In the genomic region with DNA sequence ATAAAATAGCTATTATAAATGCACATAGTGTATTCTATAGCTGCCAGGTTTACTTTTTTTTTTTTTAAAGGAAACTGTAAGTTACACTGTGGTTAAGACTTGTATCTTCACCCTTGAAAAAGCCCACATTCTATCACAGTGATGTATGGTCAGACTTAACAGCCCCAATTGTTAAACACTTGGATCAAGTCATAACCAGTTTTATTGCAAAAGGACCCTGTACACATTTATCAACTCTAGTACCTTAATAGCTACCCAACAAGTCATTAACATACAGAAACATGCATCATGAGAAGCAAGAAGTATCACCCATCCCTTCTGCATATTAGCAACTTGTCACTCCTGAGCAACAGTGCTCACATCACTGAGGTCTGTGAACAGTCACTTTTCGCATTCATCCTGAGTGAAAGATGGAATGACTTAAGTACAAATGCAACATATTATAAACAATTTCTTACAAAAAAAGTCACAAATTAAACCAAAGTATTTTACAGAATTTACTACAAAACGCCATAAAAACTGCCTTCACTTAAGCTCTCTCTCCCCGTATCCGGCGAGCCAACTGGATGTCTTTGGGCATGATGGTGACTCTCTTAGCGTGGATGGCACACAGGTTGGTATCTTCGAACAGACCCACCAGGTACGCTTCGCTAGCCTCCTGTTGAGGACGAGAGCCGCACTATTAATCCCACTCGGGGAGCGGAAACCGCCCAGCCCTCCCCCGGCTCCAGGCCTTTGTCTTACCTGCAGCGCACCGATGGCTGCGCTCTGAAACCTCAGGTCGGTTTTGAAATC, we compare ENCODE assay signal across 8 cellular contexts. TPM values are rescaled to one million over a fixed set of nuclear protein-coding genes. Genes with fewer than 3 reads are reported as not detected.
DNase-seq lines count a peak whose midpoint lies in the region; ATAC-seq, FAIRE-seq and TF ChIP-seq lines count a peak whose summit lies in the region.
"Not testable (repeated sequence)": the region's sequence is repeated elsewhere in the genome, so short reads cannot be mapped to it uniquely, and the experiment has no call there.

No MANE protein-coding gene starts in this region.

- not testable (repeated sequence) for TF ChIP-seq RAD21 in IMR-90 (IDR thresholded peaks at IDR 0.05; ENCODE audit: low read length)

- H3K23ac ChIP-seq in IMR-90 (ENCODE audit: low read depth, low read length): peak overlapping the region; percentile 58; the same call in 1 of the 2 replicates

- peaks cover 33% of the 10 kb centered on the region for H3K36me3 Mint-ChIP-seq in CD4-positive, CD25-positive, alpha-beta regulatory T cell
- H3K36me3 Mint-ChIP-seq in activated naive CD8-positive, alpha-beta T cell treated with anti-CD3 and anti-CD28 coated beads, Interleukin-2, amount 50 U/mL, for 24 hours (ENCODE audit: low read depth): peaks cover 37% of the 10 kb centered on the region
- H3K36me3 Mint-ChIP-seq in endothelial cell (ENCODE audit: low read depth, unreplicated experiment): peaks cover 31% of the 10 kb centered on the region
- peaks cover 29% of the 10 kb centered on the region for H3K36me3 Mint-ChIP-seq in neural progenitor cell

- POLR2A ChIA-PET in IMR-90 (lab: Charles Lee; ENCODE audit: unreplicated experiment): interaction anchor here (0.7 kb wide), 1 partner anchor 36 kb away, joined by 3 read pairs; no protein-coding TSS in a partner anchor

- dilution Hi-C loops in IMR-90 (cut with HindIII; ENCODE audit: low sequenced_read_pairs, unreplicated experiment): not testable (repeated sequence)

- H3K4me2 ChIP-seq in IMR-90 (ENCODE audit: low read depth, low read length) (peak overlapping the region; percentile 86), neural progenitor cell (peak overlapping the region; percentile 100)

- peak overlapping the region; percentile 3; the same call in 1 of the 2 replicates for H3K4ac ChIP-seq in IMR-90 (ENCODE audit: low read depth, low read length)

- H4K20me1 ChIP-seq in IMR-90 (ENCODE audit: insufficient read depth, low read length) (peaks cover 55% of the 10 kb centered on the region), neural progenitor cell (ENCODE audit: low read depth) (peaks cover 48% of the 10 kb centered on the region)

- H3F3A ChIP-seq in neural progenitor cell (ENCODE audit: low read depth): peaks cover 67% of the 10 kb centered on the region

- not testable (repeated sequence) for H2BK120ac ChIP-seq in IMR-90 (ENCODE audit: low read depth, low read length)

- peaks cover 29% of the 10 kb centered on the region for H3K36me3 ChIP-seq in CD4-positive, CD25-positive, alpha-beta regulatory T cell (ENCODE audit: control insufficient read depth, insufficient read depth, low read length)
- H3K36me3 ChIP-seq in IMR-90 (ENCODE audit: control insufficient read depth, insufficient read depth, low read length) (peaks cover 23% of the 10 kb centered on the region), kidney (ENCODE audit: control insufficient read depth in 1 of 2, insufficient read depth in 2 of 2, low read length in 2 of 2) (peaks cover 14 to 25% of the 10 kb centered on the region in 2 donors), neural progenitor cell (peaks cover 16% of the 10 kb centered on the region), subcutaneous abdominal adipose tissue (ENCODE audit: control insufficient read depth in 5 of 5, insufficient read depth in 5 of 5, low read length in 5 of 5) (peaks cover 13 to 49% (median 41%) of the 10 kb centered on the region in 5 donors)

- intact Hi-C loops in IMR-90 (cut with micrococcal nuclease); kidney (cut with DNase I): not testable (repeated sequence)

- not testable (repeated sequence) for H2BK5ac ChIP-seq in IMR-90 (ENCODE audit: low read depth, low read length, poor library complexity, severe bottlenecking)

- not testable (repeated sequence) for H2AFZ ChIP-seq in IMR-90 (replicated peaks; ENCODE audit: low read length, poor library complexity); neural progenitor cell (replicated peaks)

- not testable (repeated sequence) for ATAC-seq in CD4-positive, CD25-positive, alpha-beta regulatory T cell (ENCODE audit: low read depth in 2 of 2); IMR-90 (ENCODE audit: low read depth); SK-N-SH treated with all-trans-retinoic acid at 6 μM for 48 hours; activated naive CD8-positive, alpha-beta T cell treated with anti-CD3 and anti-CD28 coated beads, Interleukin-2, amount 50 U/mL, for 24 hours

- H4K91ac ChIP-seq in IMR-90 (ENCODE audit: insufficient read depth, low read depth, low read length): 0 out of 2 replicates have a peak overlapping the region, but pooled peaks have one; percentile 5

- peak; percentile 32 for FAIRE-seq in kidney (lab: Jason Lieb, UNC)

- peak overlapping the region; percentile 92 for H3K4me3 ChIP-seq in CD4-positive, CD25-positive, alpha-beta regulatory T cell (ENCODE audit: low read depth, low read length)
- peak overlapping the region; percentile 62 for H3K4me3 ChIP-seq in IMR-90 (ENCODE audit: insufficient read depth, low read depth, low read length)
- H3K4me3 ChIP-seq in kidney (ENCODE audit: low read length in 2 of 2): peak overlapping the region; percentile 86 to 96
- peak overlapping the region; percentile 99 for H3K4me3 ChIP-seq in neural progenitor cell
- H3K4me3 ChIP-seq in subcutaneous abdominal adipose tissue (ENCODE audit: low read depth in 1 of 5, low read length in 5 of 5): peak overlapping the region; percentile 85 to 99 (median 97)

- not testable (repeated sequence) for H4K5ac ChIP-seq in IMR-90 (ENCODE audit: low read depth, low read length)

- H3K56ac ChIP-seq in IMR-90 (ENCODE audit: extremely low read depth, insufficient read depth, low read length): not testable (repeated sequence)

- WGBS in IMR-90 (ENCODE audit: extremely low coverage in 2 of 2, insufficient read length in 1 of 2), 2 experiments: 0% methylated on average over 14 of the region's 19 CpGs; no CpG with 5 or more reads in 1 of the 2 experiments

- H3K9ac ChIP-seq in IMR-90 (ENCODE audit: low read depth, low read length) (peak overlapping the region; percentile 80), kidney (ENCODE audit: low read length in 2 of 2) (peak overlapping the region; percentile 88 to 99), neural progenitor cell (peak overlapping the region; percentile 97), subcutaneous abdominal adipose tissue (ENCODE audit: low read length in 5 of 5) (peak overlapping the region; percentile 87 to 98 (median 97))

- H3K27ac ChIP-seq in CD4-positive, CD25-positive, alpha-beta regulatory T cell (ENCODE audit: insufficient read depth, low read length, poor library complexity, severe bottlenecking): peak overlapping the region; percentile 99
- H3K27ac ChIP-seq in IMR-90 (ENCODE audit: insufficient read depth, low read length) (peak overlapping the region; percentile 86; the same call in 1 of the 2 replicates), kidney (ENCODE audit: low read depth in 2 of 2, low read length in 2 of 2) (peak overlapping the region; percentile 98), subcutaneous abdominal adipose tissue (ENCODE audit: low read depth, low read length) (peak overlapping the region; percentile 96)
- not testable (repeated sequence) for H3K27ac ChIP-seq in neural progenitor cell

- BruUV-seq in IMR-90 (replicated peaks; lab: Mats Ljungman, UMichigan): TSS peak; percentile 66

- H3K27me3 ChIP-seq in CD4-positive, CD25-positive, alpha-beta regulatory T cell (ENCODE audit: control insufficient read depth, insufficient read depth, low read length); IMR-90 (ENCODE audit: control insufficient read depth, insufficient read depth, low read length); neural progenitor cell; subcutaneous abdominal adipose tissue (ENCODE audit: control insufficient read depth in 5 of 5, insufficient read depth in 4 of 5, low read length in 5 of 5): not testable (repeated sequence)

- H2BK20ac ChIP-seq in IMR-90 (ENCODE audit: low read depth, low read length): not testable (repeated sequence)

- not testable (repeated sequence) for H3K9me3 ChIP-seq in CD4-positive, CD25-positive, alpha-beta regulatory T cell (ENCODE audit: control insufficient read depth in 2 of 2, low read length in 2 of 2); IMR-90 (ENCODE audit: control insufficient read depth, insufficient read depth, low read length); kidney (ENCODE audit: control insufficient read depth in 1 of 2, low read length in 2 of 2); neural progenitor cell (ENCODE audit: low read depth); subcutaneous abdominal adipose tissue (ENCODE audit: control insufficient read depth in 5 of 5, low read length in 5 of 5)

- H2AK9ac ChIP-seq in IMR-90 (replicated peaks; ENCODE audit: low read depth, low read length, poor library complexity): peak overlapping the region; percentile 70

- H3K79me2 ChIP-seq in neural progenitor cell (ENCODE audit: low read depth): peaks cover 31% of the 10 kb centered on the region

- H3K27ac Mint-ChIP-seq in CD4-positive, CD25-positive, alpha-beta regulatory T cell: peak overlapping the region; percentile 85 to 95 (median 91)
- H3K27ac Mint-ChIP-seq in activated naive CD8-positive, alpha-beta T cell treated with anti-CD3 and anti-CD28 coated beads, Interleukin-2, amount 50 U/mL, for 24 hours: peak overlapping the region; percentile 91
- H3K27ac Mint-ChIP-seq in endothelial cell (ENCODE audit: unreplicated experiment): peak overlapping the region; percentile 81
- not testable (repeated sequence) for H3K27ac Mint-ChIP-seq in neural progenitor cell

- H2AK5ac ChIP-seq in IMR-90 (ENCODE audit: low read depth, low read length): not testable (repeated sequence)

- H3K14ac ChIP-seq in IMR-90 (replicated peaks; ENCODE audit: low read depth, low read length): peak overlapping the region; percentile 33; the same call in 1 of the 2 replicates

- not testable (repeated sequence) for TF ChIP-seq POLR2A in IMR-90 (IDR thresholded peaks at IDR 0.05; ENCODE audit: low read depth, low read length)

- H3K18ac ChIP-seq in IMR-90 (ENCODE audit: low read depth, low read length): not testable (repeated sequence)

- H3K9me3 Mint-ChIP-seq in CD4-positive, CD25-positive, alpha-beta regulatory T cell; activated naive CD8-positive, alpha-beta T cell treated with anti-CD3 and anti-CD28 coated beads, Interleukin-2, amount 50 U/mL, for 24 hours; endothelial cell (ENCODE audit: unreplicated experiment); neural progenitor cell: not testable (repeated sequence)

- peak overlapping the region; percentile 95 to 98 (median 96) for H3K4me3 Mint-ChIP-seq in CD4-positive, CD25-positive, alpha-beta regulatory T cell
- H3K4me3 Mint-ChIP-seq in activated naive CD8-positive, alpha-beta T cell treated with anti-CD3 and anti-CD28 coated beads, Interleukin-2, amount 50 U/mL, for 24 hours: peak overlapping the region; percentile 96
- H3K4me3 Mint-ChIP-seq in endothelial cell (ENCODE audit: unreplicated experiment): peak overlapping the region; percentile 98
- peak overlapping the region; percentile 100 for H3K4me3 Mint-ChIP-seq in neural progenitor cell

- CTCF ChIA-PET in IMR-90 (lab: Yijun Ruan, JAX): interaction anchor here (0.6 to 1.8 kb wide), 2 partner anchors 13 to 398 kb away, joined by 3 to 5 read pairs; partner anchors contain the start of gene GALK1

- H3K27me3 Mint-ChIP-seq in CD4-positive, CD25-positive, alpha-beta regulatory T cell; activated naive CD8-positive, alpha-beta T cell treated with anti-CD3 and anti-CD28 coated beads, Interleukin-2, amount 50 U/mL, for 24 hours; endothelial cell (ENCODE audit: unreplicated experiment); neural progenitor cell (ENCODE audit: insufficient read depth, low read depth): not testable (repeated sequence)

- not testable (repeated sequence) for TF ChIP-seq CTCF in IMR-90 (conservative IDR thresholded peaks at IDR 0.05; ENCODE audit: low read depth, low read length); endothelial cell (IDR thresholded peaks at IDR 0.05; ENCODE audit: unreplicated experiment); kidney (IDR thresholded peaks at IDR 0.05; ENCODE audit: borderline replicate concordance, extremely low read depth, insufficient read depth); neural progenitor cell (IDR thresholded peaks at IDR 0.05)

- H3K4me1 Mint-ChIP-seq in CD4-positive, CD25-positive, alpha-beta regulatory T cell: peaks cover 24 to 51% (median 37%) of the 10 kb centered on the region in 4 donors
- peaks cover 51% of the 10 kb centered on the region for H3K4me1 Mint-ChIP-seq in activated naive CD8-positive, alpha-beta T cell treated with anti-CD3 and anti-CD28 coated beads, Interleukin-2, amount 50 U/mL, for 24 hours
- H3K4me1 Mint-ChIP-seq in endothelial cell (ENCODE audit: unreplicated experiment): peaks cover 23% of the 10 kb centered on the region
- peaks cover 29% of the 10 kb centered on the region for H3K4me1 Mint-ChIP-seq in neural progenitor cell

- H2BK15ac ChIP-seq in IMR-90 (ENCODE audit: low read depth, low read length): not testable (repeated sequence)

- H3K9me1 ChIP-seq in IMR-90 (ENCODE audit: insufficient read depth, low read length): peaks cover 15% of the 10 kb centered on the region

- H4K8ac ChIP-seq in IMR-90 (ENCODE audit: low read depth in 2 of 2, low read length in 2 of 2): not testable (repeated sequence)

- H3K79me1 ChIP-seq in IMR-90 (ENCODE audit: low read depth in 1 of 2, low read length in 2 of 2): peaks cover 10 to 35% of the 10 kb centered on the region in 2 experiments

- H3K4me1 ChIP-seq in CD4-positive, CD25-positive, alpha-beta regulatory T cell (ENCODE audit: control insufficient read depth, insufficient read depth, low read length, poor library complexity, severe bottlenecking): peaks cover 46% of the 10 kb centered on the region
- H3K4me1 ChIP-seq in IMR-90 (ENCODE audit: control insufficient read depth, insufficient read depth, low read length): not testable (repeated sequence)
- H3K4me1 ChIP-seq in kidney (ENCODE audit: control insufficient read depth in 1 of 2, insufficient read depth in 1 of 2, low read depth in 1 of 2, low read length in 2 of 2): peaks cover 0 to 17% of the 10 kb centered on the region in 2 donors
- H3K4me1 ChIP-seq in neural progenitor cell: peaks cover 17% of the 10 kb centered on the region
- peaks cover 7 to 39% (median 29%) of the 10 kb centered on the region in 5 donors for H3K4me1 ChIP-seq in subcutaneous abdominal adipose tissue (ENCODE audit: control insufficient read depth in 5 of 5, insufficient read depth in 5 of 5, low read length in 5 of 5)

- peak in 1 of 3 donors; percentile 62 for DNase-seq in CD4-positive, CD25-positive, alpha-beta regulatory T cell
- DNase-seq in IMR-90; activated naive CD8-positive, alpha-beta T cell treated with anti-CD3 and anti-CD28 coated beads, Interleukin-2, amount 50 U/mL, for 24 hours; endothelial cell (ENCODE audit: low spot score); kidney; neural progenitor cell (ENCODE audit: low spot score): not testable (repeated sequence)

- in situ Hi-C loops in IMR-90 (cut with MboI; ENCODE audit: low sequenced_read_pairs): not testable (repeated sequence)

RNA-seq across cellular contexts. Expression of gene UNK, which starts 6.3 kb away (rescaled TPM):
- 33.9 TPM for total RNA-seq in CD4-positive, CD25-positive, alpha-beta regulatory T cell
- 10 to 100 TPM; 15.3 to 24.5 (median 23.0) TPM for polyA plus RNA-seq in CD4-positive, CD25-positive, alpha-beta regulatory T cell
- 15.4 and 15.8 TPM in 2 replicates for total RNA-seq in IMR-90 (2012; rRNA removed)
- polyA plus RNA-seq in IMR-90 (2012; rRNA removed): 16.9 and 17.3 TPM in 2 replicates
- 14.3 and 21.3 TPM in 2 replicates for polyA plus RNA-seq in IMR-90 (2012; cell fraction: cytosol; rRNA removed)
- 35.1 and 41.8 TPM in 2 replicates for polyA plus RNA-seq in IMR-90 (2012; cell fraction: nucleus; rRNA removed; ENCODE audit: low replicate concordance)
- total RNA-seq in endothelial cell (ENCODE audit: unreplicated experiment): 28.8 TPM
- total RNA-seq in kidney: 35.5 TPM
- polyA plus RNA-seq in kidney (ENCODE audit: insufficient read depth, low read depth, low replicate concordance): 12.0 TPM
- total RNA-seq in neural progenitor cell (ENCODE audit: low replicate concordance): 38.5 and 43.0 TPM in 2 replicates

RNA-seq across cellular contexts. Expression of gene GALK1, which starts 13.3 kb away (rescaled TPM):
- 9.1 TPM for total RNA-seq in CD4-positive, CD25-positive, alpha-beta regulatory T cell
- polyA plus RNA-seq in CD4-positive, CD25-positive, alpha-beta regulatory T cell: 10 to 100 TPM; 18.7 to 24.3 (median 21.9) TPM
- 18.9 and 21.9 TPM in 2 replicates for total RNA-seq in IMR-90 (2012; rRNA removed)
- 19.9 and 28.7 TPM in 2 replicates for polyA plus RNA-seq in IMR-90 (2012; rRNA removed)
- 34.6 and 48.4 TPM in 2 replicates for polyA plus RNA-seq in IMR-90 (2012; cell fraction: cytosol; rRNA removed)
- polyA plus RNA-seq in IMR-90 (2012; cell fraction: nucleus; rRNA removed; ENCODE audit: low replicate concordance): 51.9 and 143 TPM in 2 replicates
- total RNA-seq in endothelial cell (ENCODE audit: unreplicated experiment): 18.0 TPM
- total RNA-seq in kidney: 34.5 TPM
- 105 TPM for polyA plus RNA-seq in kidney (ENCODE audit: insufficient read depth, low read depth, low replicate concordance)
- 6.5 and 27.3 TPM in 2 replicates for total RNA-seq in neural progenitor cell (ENCODE audit: low replicate concordance)

RNA-seq across cellular contexts. Expression of gene ITGB4, which starts 57.0 kb away (rescaled TPM):
- not detected for total RNA-seq in CD4-positive, CD25-positive, alpha-beta regulatory T cell
- under 1 TPM in 3 of 4 donors, not detected in 1; 0.28 to 0.60 (median 0.56) TPM for polyA plus RNA-seq in CD4-positive, CD25-positive, alpha-beta regulatory T cell
- total RNA-seq in IMR-90 (2012; rRNA removed): under 0.01 TPM in 1 of 2 replicates, not detected in the other
- 0.27 and 0.39 TPM in 2 replicates for polyA plus RNA-seq in IMR-90 (2012; rRNA removed)
- 0.04 and 0.36 TPM in 2 replicates for polyA plus RNA-seq in IMR-90 (2012; cell fraction: cytosol; rRNA removed)
- 0.63 and 1.5 TPM in 2 replicates for polyA plus RNA-seq in IMR-90 (2012; cell fraction: nucleus; rRNA removed; ENCODE audit: low replicate concordance)
- total RNA-seq in endothelial cell (ENCODE audit: unreplicated experiment): 0.54 TPM
- total RNA-seq in kidney: 149 TPM
- 15.7 TPM for polyA plus RNA-seq in kidney (ENCODE audit: insufficient read depth, low read depth, low replicate concordance)
- total RNA-seq in neural progenitor cell (ENCODE audit: low replicate concordance): 1.1 TPM in 1 of 2 replicates, not detected in the other

Comparison
In these comparisons a context has a peak if more than half of its experiments do, and no peak if none do; other contexts are left out.
1. RNA of gene ITGB4, which starts 57.0 kb away (total RNA-seq): 149 TPM in kidney (single experiment); 0.54 TPM in endothelial cell (single experiment), not detected in CD4-positive, CD25-positive, alpha-beta regulatory T cell (single experiment), under 0.01 TPM in IMR-90 and 1.1 TPM in neural progenitor cell; every median in the first group is over 10 times any median in the second.
2. Peak in every context shown above with its lines, with median percentiles within 50 percentile points of each other: H3K4me3 ChIP-seq, H3K4me3 Mint-ChIP-seq and H3K9ac ChIP-seq.